In genomic region chr3:62876064-62876463, GRCh38 we compare ENCODE assay signal across 1 cellular context.
A peak's percentile ranks its signal among the peaks of the same experiment; 100 is the strongest.
TF ChIP-seq lines count a peak whose summit lies in the region.

No MANE protein-coding gene starts in this region.

TF ChIP-seq in HepG2, 621 proteins besides CTCF, POLR2A, EP300 and RAD21 (continued from another document):
- TF ChIP-seq TFDP2 (CRISPR knock-in tag; IDR thresholded peaks at IDR 0.05) = no peak
- TF ChIP-seq ETV5 (CRISPR knock-in tag; IDR thresholded peaks at IDR 0.05; ENCODE audit: borderline replicate concordance) = no peak
- no peak for TF ChIP-seq MLXIP (CRISPR knock-in tag; IDR thresholded peaks at IDR 0.05; ENCODE audit: borderline replicate concordance)
- TF ChIP-seq PHF20 (CRISPR knock-in tag; IDR thresholded peaks at IDR 0.05) = no peak
- no peak for TF ChIP-seq TOPORS (CRISPR knock-in tag; IDR thresholded peaks at IDR 0.05)
- TF ChIP-seq CREM (IDR thresholded peaks at IDR 0.05) = no peak
- no peak for TF ChIP-seq CREM (CRISPR knock-in tag; IDR thresholded peaks at IDR 0.05)
- TF ChIP-seq DMTF1 (CRISPR knock-in tag; IDR thresholded peaks at IDR 0.05) = no peak
- TF ChIP-seq SP2 (CRISPR knock-in tag; IDR thresholded peaks at IDR 0.05) = no peak
- 0 out of 2 replicates have a peak, but pooled peaks have one; percentile 38 for TF ChIP-seq ZNF264 (CRISPR knock-in tag; IDR thresholded peaks at IDR 0.05)
- peak; percentile 37; the same call in 1 of the 2 replicates for TF ChIP-seq ELF3 (CRISPR knock-in tag; IDR thresholded peaks at IDR 0.05)
- no peak for TF ChIP-seq ZNF766 (CRISPR knock-in tag; IDR thresholded peaks at IDR 0.05; ENCODE audit: borderline replicate concordance)
- TF ChIP-seq TAF15 (IDR thresholded peaks at IDR 0.05; ENCODE audit: low read depth, low read length, poor library complexity, severe bottlenecking) = no peak
- no peak for TF ChIP-seq CBX1 (IDR thresholded peaks at IDR 0.05; ENCODE audit: low read depth)
- 0 out of 2 replicates have a peak, but pooled peaks have one; percentile 31 for TF ChIP-seq NFAT5 (CRISPR knock-in tag; IDR thresholded peaks at IDR 0.05)
- TF ChIP-seq ATF5 (CRISPR knock-in tag; IDR thresholded peaks at IDR 0.05; ENCODE audit: low read depth) = no peak
- no peak for TF ChIP-seq ZNF180 (CRISPR knock-in tag; IDR thresholded peaks at IDR 0.05; ENCODE audit: borderline replicate concordance, low read depth)
- no peak for TF ChIP-seq NFKB2 (CRISPR knock-in tag; IDR thresholded peaks at IDR 0.05; ENCODE audit: borderline replicate concordance)
- no peak for TF ChIP-seq TERF1 (CRISPR knock-in tag; IDR thresholded peaks at IDR 0.05)
- no peak for TF ChIP-seq YEATS4 (CRISPR knock-in tag; IDR thresholded peaks at IDR 0.05; ENCODE audit: borderline replicate concordance)
- peak; percentile 35; the same call in 1 of the 2 replicates for TF ChIP-seq RARA (CRISPR knock-in tag; IDR thresholded peaks at IDR 0.05)
- no peak for TF ChIP-seq ZMAT3 (CRISPR knock-in tag; conservative IDR thresholded peaks at IDR 0.05)
- no peak for TF ChIP-seq AGO2 (optimal IDR thresholded peaks at IDR 0.05; ENCODE audit: low read depth, low read length)
- TF ChIP-seq HOXA5 (CRISPR knock-in tag; IDR thresholded peaks at IDR 0.05) = peak; percentile 31; the same call in 1 of the 2 replicates
- no peak for TF ChIP-seq GATAD1 (CRISPR knock-in tag; IDR thresholded peaks at IDR 0.05)
- TF ChIP-seq, protein P1, sequence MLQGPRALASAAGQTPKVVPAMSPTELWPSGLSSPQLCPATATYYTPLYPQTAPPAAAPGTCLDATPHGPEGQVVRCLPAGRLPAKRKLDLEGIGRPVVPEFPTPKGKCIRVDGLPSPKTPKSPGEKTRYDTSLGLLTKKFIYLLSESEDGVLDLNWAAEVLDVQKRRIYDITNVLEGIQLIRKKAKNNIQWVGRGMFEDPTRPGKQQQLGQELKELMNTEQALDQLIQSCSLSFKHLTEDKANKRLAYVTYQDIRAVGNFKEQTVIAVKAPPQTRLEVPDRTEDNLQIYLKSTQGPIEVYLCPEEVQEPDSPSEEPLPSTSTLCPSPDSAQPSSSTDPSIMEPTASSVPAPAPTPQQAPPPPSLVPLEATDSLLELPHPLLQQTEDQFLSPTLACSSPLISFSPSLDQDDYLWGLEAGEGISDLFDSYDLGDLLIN (CRISPR knock-in tag; IDR thresholded peaks at IDR 0.05; ENCODE audit: borderline replicate concordance) = no peak
- no peak for TF ChIP-seq FOXK2 (IDR thresholded peaks at IDR 0.05)
- TF ChIP-seq ZNF530 (CRISPR knock-in tag; IDR thresholded peaks at IDR 0.05; ENCODE audit: low read depth) = no peak
- TF ChIP-seq NCOA1 (CRISPR knock-in tag; IDR thresholded peaks at IDR 0.05) = no peak
- 0 out of 2 replicates have a peak, but pooled peaks have one; percentile 24 for TF ChIP-seq MED1 (CRISPR knock-in tag; IDR thresholded peaks at IDR 0.05)
- no peak for TF ChIP-seq NFE2L1 (CRISPR knock-in tag; IDR thresholded peaks at IDR 0.05; ENCODE audit: borderline replicate concordance)
- TF ChIP-seq CHCHD3 (CRISPR knock-in tag; IDR thresholded peaks at IDR 0.05) = no peak
- TF ChIP-seq AHR (CRISPR knock-in tag; IDR thresholded peaks at IDR 0.05) = no peak
- TF ChIP-seq MAFF (IDR thresholded peaks at IDR 0.05; ENCODE audit: low read depth, low read length) = no peak
- no peak for TF ChIP-seq NFRKB (IDR thresholded peaks at IDR 0.05)
- TF ChIP-seq CBFB (CRISPR knock-in tag; IDR thresholded peaks at IDR 0.05) = no peak
- TF ChIP-seq, protein P2, sequence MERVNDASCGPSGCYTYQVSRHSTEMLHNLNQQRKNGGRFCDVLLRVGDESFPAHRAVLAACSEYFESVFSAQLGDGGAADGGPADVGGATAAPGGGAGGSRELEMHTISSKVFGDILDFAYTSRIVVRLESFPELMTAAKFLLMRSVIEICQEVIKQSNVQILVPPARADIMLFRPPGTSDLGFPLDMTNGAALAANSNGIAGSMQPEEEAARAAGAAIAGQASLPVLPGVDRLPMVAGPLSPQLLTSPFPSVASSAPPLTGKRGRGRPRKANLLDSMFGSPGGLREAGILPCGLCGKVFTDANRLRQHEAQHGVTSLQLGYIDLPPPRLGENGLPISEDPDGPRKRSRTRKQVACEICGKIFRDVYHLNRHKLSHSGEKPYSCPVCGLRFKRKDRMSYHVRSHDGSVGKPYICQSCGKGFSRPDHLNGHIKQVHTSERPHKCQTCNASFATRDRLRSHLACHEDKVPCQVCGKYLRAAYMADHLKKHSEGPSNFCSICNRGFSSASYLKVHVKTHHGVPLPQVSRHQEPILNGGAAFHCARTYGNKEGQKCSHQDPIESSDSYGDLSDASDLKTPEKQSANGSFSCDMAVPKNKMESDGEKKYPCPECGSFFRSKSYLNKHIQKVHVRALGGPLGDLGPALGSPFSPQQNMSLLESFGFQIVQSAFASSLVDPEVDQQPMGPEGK (CRISPR knock-in tag; IDR thresholded peaks at IDR 0.05) = no peak
- peak; percentile 48; the same call in 1 of the 2 replicates for TF ChIP-seq ZNF263 (CRISPR knock-in tag; IDR thresholded peaks at IDR 0.05)
- TF ChIP-seq PBX3 (CRISPR knock-in tag; IDR thresholded peaks at IDR 0.05; ENCODE audit: borderline replicate concordance) = 0 out of 2 replicates have a peak, but pooled peaks have one; percentile 26
- peak; percentile 97 for TF ChIP-seq MIER2 (CRISPR knock-in tag; IDR thresholded peaks at IDR 0.05)
- TF ChIP-seq PHF21A (CRISPR knock-in tag; IDR thresholded peaks at IDR 0.05) = no peak
- TF ChIP-seq ZNF569 (CRISPR knock-in tag; IDR thresholded peaks at IDR 0.05; ENCODE audit: borderline replicate concordance) = no peak
- 0 out of 2 replicates have a peak, but pooled peaks have one; percentile 15 for TF ChIP-seq SAP130 (CRISPR knock-in tag; IDR thresholded peaks at IDR 0.05; ENCODE audit: low read depth)
TF ChIP-seq in HepG2: peak in this region for 19.
